In the genomic region with DNA sequence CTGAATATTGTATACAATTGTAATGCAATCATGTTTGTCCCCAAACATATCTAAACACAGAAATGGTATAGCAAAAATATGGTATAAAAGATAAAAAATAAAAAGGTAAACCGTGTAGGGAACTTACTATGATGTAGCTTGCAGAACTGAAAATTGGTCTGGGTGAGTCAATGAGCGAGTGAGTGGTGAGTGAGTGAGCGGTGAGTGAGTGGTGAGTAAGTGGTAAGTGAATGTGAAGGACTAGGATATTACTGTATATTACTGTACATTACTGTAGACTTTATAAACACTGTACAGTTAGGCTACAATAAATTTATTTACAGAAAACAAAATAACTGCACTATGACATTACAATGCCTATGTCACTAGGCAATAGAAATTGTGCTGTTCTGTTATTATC, we compare ENCODE assay signal across 8 cellular contexts.
"Had no signal": no experiment of that assay in that cellular context is flagged by ENCODE, and none has a peak within 500 bp of the region (broad histone marks: within the 10 kb centered on the region; RNA-seq: fewer than 3 reads in every experiment).

No MANE protein-coding gene starts in this region.

- ATAC-seq: stimulated activated effector memory CD8-positive, alpha-beta T cell treated with anti-CD3 and anti-CD28 coated beads, Interleukin-12 subunit alpha, Interleukin-12 subunit beta, amount 100 ng/mL, for 72 hours had no signal

- DNase-seq: activated CD4-positive, alpha-beta T cell treated with anti-CD3 and anti-CD28 coated beads, Interleukin-2, amount 10 ng/mL, durations not matched to agents 7 days and 5 days; activated CD4-positive, CD25-positive, alpha-beta regulatory T cell; activated CD8-positive, alpha-beta memory T cell treated with anti-CD3 and anti-CD28 coated beads, Interleukin-2, amount 50 U/mL, for 48 hours; activated naive CD8-positive, alpha-beta T cell treated with anti-CD3 and anti-CD28 coated beads for 36 hours; anterior cingulate cortex; foreskin melanocyte; occipital lobe had no signal
